16 cellular contexts compared by ENCODE assay signal in the genomic region with DNA sequence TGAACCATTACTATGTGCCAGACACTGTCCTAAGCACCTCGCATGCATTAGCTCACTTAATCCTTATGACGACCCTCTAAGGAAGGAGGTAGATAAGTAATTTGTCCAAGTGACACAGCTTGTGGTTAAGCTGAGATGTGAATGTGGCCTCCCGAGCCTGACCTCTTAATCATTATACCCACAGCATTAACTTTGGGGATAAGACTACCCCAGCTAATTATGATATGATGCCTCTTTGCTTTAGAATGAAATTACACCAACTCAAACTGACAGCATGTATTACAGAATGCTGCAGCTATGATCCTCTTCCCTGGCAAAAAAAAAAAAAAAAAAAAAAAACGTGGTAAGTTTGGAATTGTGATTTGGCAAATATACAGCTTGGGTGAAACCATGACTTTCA. TPM values are rescaled to one million over a fixed set of nuclear protein-coding genes. Genes with fewer than 3 reads are reported as not detected.
DNase-seq lines count a peak whose midpoint lies in the region; ATAC-seq and TF ChIP-seq lines count a peak whose summit lies in the region.
"Had no signal": no experiment of that assay in that cellular context is flagged by ENCODE, and none has a peak within 500 bp of the region (broad histone marks: within the 10 kb centered on the region; RNA-seq: fewer than 3 reads in every experiment).

No MANE protein-coding gene starts in this region.

- H2BK12ac ChIP-seq in trophoblast cell (ENCODE audit: low read length): peak overlapping the region; percentile 78

- H3K4me2 ChIP-seq in trophoblast cell (ENCODE audit: low read length): no peak overlapping the region

- H3K9me3 ChIP-seq in trophoblast cell (ENCODE audit: insufficient read depth, low read depth, low read length) (no peaks in the 10 kb centered on the region), body of pancreas (no peaks in the 10 kb centered on the region)

- no peak overlapping the region for H2AFZ ChIP-seq in trophoblast cell (ENCODE audit: insufficient read depth, low read length, poor library complexity)

- DNase-seq in ELR (ENCODE audit: low read depth) (peak; percentile 78), RPMI7951 (ENCODE audit: low read depth) (peak; percentile 73), epithelial cell of prostate (ENCODE audit: low read depth, low spot score) (no peak), trophoblast cell (no peak), HPDE6-E6E7 (ENCODE audit: extremely low spot score) (no peak), GDM1 (lab: John Stamatoyannopoulos, UW) (no peak), body of pancreas (no peak), cardiac septum (ENCODE audit: low spot score) (no peak)
- DNase-seq: activated CD8-positive, alpha-beta T cell treated with anti-CD3 and anti-CD28 coated beads for 36 hours; amygdala; cortex of kidney; DMS79; NCI-H1417 treated with DMSO at 0.1 percent for 48 hours; NCI-H446 treated with DMSO at 0.1 percent for 48 hours had no signal

- intact Hi-C loops in body of pancreas (cut with DNase I) (no loop called here), cardiac septum (cut with DNase I) (no loop called here)

- peaks cover 6 to 19% of the 10 kb centered on the region in 2 experiments for H3K4me1 ChIP-seq in trophoblast cell (ENCODE audit: control insufficient read depth in 1 of 2, insufficient read depth in 2 of 2, low read length in 2 of 2)
- peaks cover 12% of the 10 kb centered on the region for H3K4me1 ChIP-seq in body of pancreas

- WGBS in trophoblast cell (ENCODE audit: extremely low coverage, insufficient coverage, insufficient read length): no CpG with 5 or more reads among the region's 4 CpGs
- 70 to 73% methylated on average over 4 of the region's 4 CpGs for WGBS in body of pancreas, 2 donors

- no peak overlapping the region for H2AK5ac ChIP-seq in trophoblast cell (ENCODE audit: low read length)

- TF ChIP-seq POLR2A in body of pancreas (IDR thresholded peaks at IDR 0.05): no peak

- H4K8ac ChIP-seq in trophoblast cell (ENCODE audit: low read depth, low read length): no peak overlapping the region

- no peak overlapping the region for H3K18ac ChIP-seq in trophoblast cell (ENCODE audit: low read length)

- no peak overlapping the region for H3K23ac ChIP-seq in trophoblast cell (ENCODE audit: low read length)

- no peak overlapping the region for H3K4ac ChIP-seq in trophoblast cell (ENCODE audit: low read depth, low read length)

- no peak for TF ChIP-seq CTCF in body of pancreas (IDR thresholded peaks at IDR 0.05)

- peak overlapping the region; percentile 61 for H4K91ac ChIP-seq in trophoblast cell (ENCODE audit: low read depth, low read length)

- ATAC-seq in body of pancreas: no peak
- ATAC-seq: activated CD8-positive, alpha-beta T cell treated with anti-CD3 and anti-CD28 coated beads for 36 hours; sciatic nerve had no signal

- H2BK120ac ChIP-seq in trophoblast cell (ENCODE audit: insufficient read depth, low read length, poor library complexity): no peak overlapping the region

- H3K9ac ChIP-seq in trophoblast cell (ENCODE audit: low read length): no peak overlapping the region

- H3K79me1 ChIP-seq in trophoblast cell (ENCODE audit: low read length): peaks cover 27% of the 10 kb centered on the region

- no peak overlapping the region for H2BK5ac ChIP-seq in trophoblast cell (ENCODE audit: low read depth, low read length, poor library complexity)

- H3K27ac ChIP-seq in epithelial cell of prostate: peak overlapping the region; percentile 96
- H3K27ac ChIP-seq in trophoblast cell (ENCODE audit: low read depth, low read length): peak overlapping the region; percentile 94
- no peak overlapping the region for H3K27ac ChIP-seq in body of pancreas
- H3K27ac ChIP-seq: VCaP had no signal

- H3K14ac ChIP-seq in trophoblast cell (ENCODE audit: low read length): no peak overlapping the region

- no peaks in the 10 kb centered on the region for H3K27me3 ChIP-seq in trophoblast cell (ENCODE audit: insufficient read depth, low read length)
- H3K27me3 ChIP-seq in body of pancreas: no peaks in the 10 kb centered on the region

- H3K79me2 ChIP-seq in trophoblast cell (ENCODE audit: control insufficient read depth, insufficient read depth, low read length, poor library complexity): peaks cover 7% of the 10 kb centered on the region

- no peak overlapping the region for H3K4me3 ChIP-seq in trophoblast cell (ENCODE audit: low read depth, low read length)
- H3K4me3 ChIP-seq in body of pancreas: no peak overlapping the region

- H3K36me3 ChIP-seq in trophoblast cell (ENCODE audit: control insufficient read depth in 1 of 2, insufficient read depth in 2 of 2, low read length in 2 of 2) (peaks cover 0 to 3% of the 10 kb centered on the region in 2 experiments), body of pancreas (replicated peaks in 1 of 2; ENCODE audit: insufficient read depth in 1 of 2, low read depth in 2 of 2) (no peaks in the 10 kb centered on the region)

- H4K12ac ChIP-seq in trophoblast cell (ENCODE audit: low read depth, low read length): no peak overlapping the region

RNA-seq across cellular contexts. Expression of a gene that starts 53.5 kb away (rescaled TPM):
- 39.1 and 54.3 TPM in 2 replicates for total RNA-seq in RPMI7951 (2014; rRNA removed; shearing (Covaris generic))
- 41.4 and 45.0 TPM in 2 replicates for polyA plus RNA-seq in trophoblast cell (2013)
- 10 to 100 TPM; 34.8 to 42.8 TPM for total RNA-seq in body of pancreas
- 35.2 TPM for total RNA-seq in cardiac septum

Comparison
In these comparisons a context has a peak if more than half of its experiments do, and no peak if none do; other contexts are left out.
1. DNase-seq: peak in ELR (single experiment) and RPMI7951 (single experiment); none in epithelial cell of prostate (single experiment), trophoblast cell (0 of 2), HPDE6-E6E7 (single experiment), GDM1 (single experiment), body of pancreas (0 of 4) and cardiac septum (single experiment).
2. H3K27ac ChIP-seq: peak in epithelial cell of prostate (single experiment) and trophoblast cell (single experiment); none in body of pancreas (0 of 4).